In the genomic region with DNA sequence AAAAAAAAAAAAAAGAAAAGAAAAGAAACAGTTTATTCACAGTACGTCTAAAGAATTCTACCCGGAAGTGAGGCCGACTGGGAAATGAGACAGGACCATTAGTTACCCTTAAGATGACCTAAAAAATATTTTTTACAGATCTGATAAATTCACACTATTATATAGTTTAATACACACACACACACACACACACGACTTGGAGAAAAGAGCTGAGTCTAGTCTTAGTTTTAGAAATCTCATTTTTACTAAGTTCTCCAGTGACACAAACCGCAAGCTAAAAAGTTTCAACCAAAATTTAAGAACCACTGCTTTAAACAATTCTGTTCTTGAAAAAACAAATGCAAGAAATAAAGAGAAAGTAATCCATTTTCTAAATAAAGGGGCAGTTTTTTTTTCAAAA, we compare ENCODE assay signal across 16 cellular contexts. TPM values are rescaled to one million over a fixed set of nuclear protein-coding genes. Genes with fewer than 3 reads are reported as not detected.
DNase-seq lines count a peak whose midpoint lies in the region; ATAC-seq, FAIRE-seq and TF ChIP-seq lines count a peak whose summit lies in the region.
"Had no signal": no experiment of that assay in that cellular context is flagged by ENCODE, and none has a peak within 500 bp of the region (broad histone marks: within the 10 kb centered on the region; RNA-seq: fewer than 3 reads in every experiment).

No MANE protein-coding gene starts in this region.

- peak overlapping the region; percentile 56 for H3K4me3 Mint-ChIP-seq in activated naive CD4-positive, alpha-beta T cell treated with anti-CD3 and anti-CD28 coated beads, Interleukin-2, amount 50 U/mL, for 24 hours
- peak overlapping the region; percentile 30 for H3K4me3 Mint-ChIP-seq in activated B cell treated with CpG ODN at 0.5 μM for 24 hours

- peak overlapping the region; percentile 47 for H3K27ac Mint-ChIP-seq in activated naive CD4-positive, alpha-beta T cell treated with anti-CD3 and anti-CD28 coated beads, Interleukin-2, amount 50 U/mL, for 24 hours
- H3K27ac Mint-ChIP-seq in activated naive CD4-positive, alpha-beta T cell treated with anti-CD3 and anti-CD28 coated beads, Interleukin-2, amount 50 U/mL, for 72 hours, result peak overlapping the region in 1 of 2 donors; percentile 72
- H3K27ac Mint-ChIP-seq in activated B cell treated with CpG ODN at 0.5 μM for 24 hours, result peak overlapping the region; percentile 80

- no TSS peak for BruUV-seq in endothelial cell of umbilical vein (replicated peaks; lab: Mats Ljungman, UMichigan)

- peaks cover 68% of the 10 kb centered on the region for H3K4me1 Mint-ChIP-seq in activated naive CD4-positive, alpha-beta T cell treated with anti-CD3 and anti-CD28 coated beads, Interleukin-2, amount 50 U/mL, for 24 hours
- H3K4me1 Mint-ChIP-seq in activated B cell treated with CpG ODN at 0.5 μM for 24 hours, result peaks cover 68% of the 10 kb centered on the region

- no peak for TF ChIP-seq CTCF in activated B cell treated with CpG ODN at 0.5 μM for 24 hours (IDR thresholded peaks at IDR 0.05)
- TF ChIP-seq CTCF in endothelial cell of umbilical vein (IDR thresholded peaks at IDR 0.05; ENCODE audit: extremely low read depth in 1 of 2, insufficient read depth in 1 of 2, low read depth in 1 of 2, low read length in 2 of 2), result no peak
- TF ChIP-seq CTCF in thoracic aorta (IDR thresholded peaks at IDR 0.05), result no peak

- H3K27ac ChIP-seq in endothelial cell of umbilical vein (ENCODE audit: insufficient read depth, low read depth, low read length), result peak overlapping the region; percentile 47
- H3K27ac ChIP-seq in thoracic aorta, result no peak overlapping the region
- H3K27ac ChIP-seq: breast epithelium had no signal

- no peaks in the 10 kb centered on the region for H3K9me3 ChIP-seq in endothelial cell of umbilical vein (replicated peaks; ENCODE audit: control insufficient read depth, insufficient read depth, low read length)
- no peaks in the 10 kb centered on the region for H3K9me3 ChIP-seq in thoracic aorta
- H3K9me3 ChIP-seq: breast epithelium had no signal

- H3K9me3 Mint-ChIP-seq in activated naive CD4-positive, alpha-beta T cell treated with anti-CD3 and anti-CD28 coated beads, Interleukin-2, amount 50 U/mL, for 24 hours, result no peaks in the 10 kb centered on the region
- H3K9me3 Mint-ChIP-seq in activated naive CD4-positive, alpha-beta T cell treated with anti-CD3 and anti-CD28 coated beads, Interleukin-2, amount 50 U/mL, for 72 hours, result no peaks in the 10 kb centered on the region
- no peaks in the 10 kb centered on the region for H3K9me3 Mint-ChIP-seq in activated B cell treated with CpG ODN at 0.5 μM for 24 hours

- H3K36me3 Mint-ChIP-seq in activated naive CD4-positive, alpha-beta T cell treated with anti-CD3 and anti-CD28 coated beads, Interleukin-2, amount 50 U/mL, for 24 hours, result peaks cover 15% of the 10 kb centered on the region
- H3K36me3 Mint-ChIP-seq in activated naive CD4-positive, alpha-beta T cell treated with anti-CD3 and anti-CD28 coated beads, Interleukin-2, amount 50 U/mL, for 72 hours, result peaks cover 7 to 8% of the 10 kb centered on the region in 2 donors
- H3K36me3 Mint-ChIP-seq in activated B cell treated with CpG ODN at 0.5 μM for 24 hours (ENCODE audit: low read depth), result peaks cover 66% of the 10 kb centered on the region

- H3K9ac ChIP-seq in endothelial cell of umbilical vein (replicated peaks; ENCODE audit: extremely low read depth, insufficient read depth, low read length), result peak overlapping the region; percentile 42

- H3K79me2 ChIP-seq in endothelial cell of umbilical vein (ENCODE audit: control insufficient read depth, insufficient read depth, low read length), result no peaks in the 10 kb centered on the region

- peak overlapping the region in 1 of 3 experiments; percentile 39 for H3K4me3 ChIP-seq in endothelial cell of umbilical vein (replicated peaks in 1 of 3; ENCODE audit: insufficient read depth in 1 of 3, low read depth in 1 of 3, low read length in 3 of 3)
- H3K4me3 ChIP-seq in thoracic aorta, result peak overlapping the region; percentile 29
- H3K4me3 ChIP-seq: breast epithelium, skin epidermis had no signal

- H3K27me3 ChIP-seq in endothelial cell of umbilical vein (ENCODE audit: control insufficient read depth in 2 of 2, insufficient read depth in 2 of 2, low read length in 2 of 2) (no peaks in the 10 kb centered on the region), thoracic aorta (replicated peaks; ENCODE audit: insufficient read depth) (no peaks in the 10 kb centered on the region)
- H3K27me3 ChIP-seq: breast epithelium had no signal

- H3K4me1 ChIP-seq in endothelial cell of umbilical vein (ENCODE audit: control insufficient read depth, extremely low read depth, insufficient read depth, low read length) (peaks cover 15% of the 10 kb centered on the region), thoracic aorta (ENCODE audit: control insufficient read depth in 1 of 2, low read depth in 2 of 2) (no peaks in the 10 kb centered on the region)

- no peak for DNase-seq in activated naive CD4-positive, alpha-beta T cell treated with anti-CD3 and anti-CD28 coated beads, Interleukin-2, amount 50 U/mL, for 72 hours (ENCODE audit: low spot score in 2 of 2)
- DNase-seq in activated B cell treated with CpG ODN at 0.5 μM for 24 hours (no peak), endothelial cell of umbilical vein (ENCODE audit: low read depth, low spot score) (no peak), thoracic aorta (ENCODE audit: low spot score) (no peak), Kasumi-1 (lab: John Stamatoyannopoulos, UW) (no peak), DMS 273 (lab: John Stamatoyannopoulos, UW; ENCODE audit: unreplicated experiment) (no peak), MV-4-11 (lab: John Stamatoyannopoulos, UW) (no peak)
- DNase-seq: effector CD4-positive, alpha-beta T cell; IMR-90; NCI-H1092 treated with DMSO at 0.1 percent for 48 hours; NCI-H2171 treated with DMSO at 0.1 percent for 48 hours; SHP77; stimulated activated naive CD4-positive, alpha-beta T cell had no signal

- no peak for TF ChIP-seq POLR2A in endothelial cell of umbilical vein (IDR thresholded peaks at IDR 0.05; ENCODE audit: low read depth, low read length)

- peak overlapping the region; percentile 95 for H3K4me2 ChIP-seq in endothelial cell of umbilical vein (ENCODE audit: insufficient read depth, low read length)

- no peaks in the 10 kb centered on the region for H3K27me3 Mint-ChIP-seq in activated naive CD4-positive, alpha-beta T cell treated with anti-CD3 and anti-CD28 coated beads, Interleukin-2, amount 50 U/mL, for 24 hours
- H3K27me3 Mint-ChIP-seq in activated B cell treated with CpG ODN at 0.5 μM for 24 hours, result no peaks in the 10 kb centered on the region

- peak overlapping the region; percentile 22 for H2AFZ ChIP-seq in endothelial cell of umbilical vein (ENCODE audit: low read depth, low read length)

- ATAC-seq in activated naive CD4-positive, alpha-beta T cell treated with anti-CD3 and anti-CD28 coated beads, Interleukin-2, amount 50 U/mL, for 72 hours, result no peak
- no peak for ATAC-seq in activated B cell treated with CpG ODN at 0.5 μM for 24 hours (ENCODE audit: low read depth)
- ATAC-seq in thoracic aorta (ENCODE audit: insufficient number of reproducible peaks, low FRiP score, low read depth), result no peak

- POLR2A ChIA-PET in activated B cell treated with CpG ODN at 0.5 μM for 24 hours (lab: Charles Lee) (interaction anchor here (0.7 to 0.9 kb wide), 2 partner anchors 8 to 132 kb away, joined by 3 read pairs; no protein-coding TSS in a partner anchor), endothelial cell of umbilical vein (lab: Charles Lee) (no interaction called here)

- no peaks in the 10 kb centered on the region for H3K9me1 ChIP-seq in endothelial cell of umbilical vein (replicated peaks; ENCODE audit: control insufficient read depth, extremely low read depth, insufficient read depth, low read length)

- dilution Hi-C loops in endothelial cell of umbilical vein (cut with MboI; ENCODE audit: extremely low pct_ligation_motif_present, low sequenced_read_pairs), result no loop called here

- no peaks in the 10 kb centered on the region for H4K20me1 ChIP-seq in endothelial cell of umbilical vein (replicated peaks; ENCODE audit: control insufficient read depth, extremely low read depth, insufficient read depth, low read length)

- intact Hi-C loops in activated B cell treated with CpG ODN at 0.5 μM for 24 hours (cut with micrococcal nuclease) (loop anchor here (1.0 kb wide), 1 partner anchor 8 kb away; no protein-coding TSS in a partner anchor), endothelial cell of umbilical vein (cut with micrococcal nuclease) (no loop called here)

- CTCF ChIA-PET in activated B cell treated with CpG ODN at 0.5 μM for 24 hours (lab: Charles Lee) (interaction anchor here (0.7 to 1.0 kb wide), 3 partner anchors 28 to 237 kb away, joined by 3 to 4 read pairs (median 4); no protein-coding TSS in a partner anchor), endothelial cell of umbilical vein (lab: Charles Lee) (interaction anchor here (0.9 kb wide), 1 partner anchor 34 kb away, joined by 4 read pairs; no protein-coding TSS in a partner anchor)

- no peaks in the 10 kb centered on the region for H3K36me3 ChIP-seq in endothelial cell of umbilical vein (ENCODE audit: control insufficient read depth in 2 of 2, extremely low read depth in 1 of 2, insufficient read depth in 2 of 2, low read length in 2 of 2)
- H3K36me3 ChIP-seq in thoracic aorta, result peaks cover 5% of the 10 kb centered on the region
- H3K36me3 ChIP-seq: breast epithelium had no signal

- peak; percentile 58 for FAIRE-seq in endothelial cell of umbilical vein (lab: Jason Lieb, UNC)

TF ChIP-seq in endothelial cell of umbilical vein, 7 proteins besides CTCF, POLR2A, EP300 and RAD21 (continues in another document):
- TF ChIP-seq, protein P1, sequence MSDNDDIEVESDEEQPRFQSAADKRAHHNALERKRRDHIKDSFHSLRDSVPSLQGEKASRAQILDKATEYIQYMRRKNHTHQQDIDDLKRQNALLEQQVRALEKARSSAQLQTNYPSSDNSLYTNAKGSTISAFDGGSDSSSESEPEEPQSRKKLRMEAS (IDR thresholded peaks at IDR 0.05; ENCODE audit: insufficient read depth, insufficient read length), result no peak
- TF ChIP-seq EZH2 (IDR thresholded peaks at IDR 0.05; ENCODE audit: borderline replicate concordance, low read depth, low read length, severe bottlenecking), result no peak
- TF ChIP-seq MYC (IDR thresholded peaks at IDR 0.05; ENCODE audit: low read depth, low read length), result no peak
- TF ChIP-seq POLR2AphosphoS5 (IDR thresholded peaks at IDR 0.05; ENCODE audit: insufficient read depth, low read depth, low read length), result no peak

RNA-seq across cellular contexts. Expression of a gene that starts 27.1 kb away (rescaled TPM):
- total RNA-seq in activated naive CD4-positive, alpha-beta T cell treated with anti-CD3 and anti-CD28 coated beads, Interleukin-2, amount 50 U/mL, for 72 hours, result 1 to 10 TPM; 8.9 TPM
- total RNA-seq in activated B cell treated with CpG ODN at 0.5 μM for 24 hours (56.4 and 70.7 TPM in 2 replicates), endothelial cell of umbilical vein (12.7 and 16.0 TPM in 2 replicates), thoracic aorta (10 to 100 TPM; 11.9 to 32.7 TPM)
- 7.5 and 9.5 TPM in 2 replicates for polyA plus RNA-seq in endothelial cell of umbilical vein
- 9.5 and 10.0 TPM in 2 replicates for polyA plus RNA-seq in endothelial cell of umbilical vein (2011; cell fraction: cytosol; rRNA removed)
- polyA plus RNA-seq in endothelial cell of umbilical vein (2011; cell fraction: nucleus; rRNA removed), result 14.6 and 16.2 TPM in 2 replicates
- polyA plus RNA-seq in endothelial cell of umbilical vein (2012), result 9.0 and 14.5 TPM in 2 replicates
- 9.8 and 12.9 TPM in 2 replicates for polyA minus RNA-seq in endothelial cell of umbilical vein
- 0.72 TPM for polyA minus RNA-seq in endothelial cell of umbilical vein (2011; cell fraction: cytosol; rRNA and poly(A)+ RNA removed)
- 11.1 and 15.7 TPM in 2 replicates for polyA minus RNA-seq in endothelial cell of umbilical vein (2011; cell fraction: nucleus; rRNA and poly(A)+ RNA removed)
